In genomic region chr9:121500165-121500478, GRCh38 we compare ENCODE assay signal across 9 cellular contexts. TPM values are rescaled to one million over a fixed set of nuclear protein-coding genes. Genes with fewer than 3 reads are reported as not detected.
DNase-seq lines count a peak whose midpoint lies in the region; ATAC-seq, FAIRE-seq and TF ChIP-seq lines count a peak whose summit lies in the region.
"Had no signal": no experiment of that assay in that cellular context is flagged by ENCODE, and none has a peak within 500 bp of the region (broad histone marks: within the 10 kb centered on the region; RNA-seq: fewer than 3 reads in every experiment).

No MANE protein-coding gene starts in this region.

- H3K9ac ChIP-seq in MM.1S (ENCODE audit: low read length) (no peak overlapping the region), endodermal cell (ENCODE audit: extremely low read depth, low read length, poor library complexity, severe bottlenecking) (no peak overlapping the region)

- H3K27me3 Mint-ChIP-seq in endodermal cell (ENCODE audit: insufficient read depth) = peaks cover 89% of the 10 kb centered on the region
- H3K27me3 Mint-ChIP-seq in nephron (ENCODE audit: low read depth) = peaks cover 63% of the 10 kb centered on the region

- H3K36me3 ChIP-seq in MM.1S (replicated peaks; ENCODE audit: insufficient read depth, low read length) (no peaks in the 10 kb centered on the region), endodermal cell (ENCODE audit: control insufficient read depth, insufficient read depth, low read length) (no peaks in the 10 kb centered on the region)

- no peaks in the 10 kb centered on the region for H3K79me2 ChIP-seq in MM.1S (ENCODE audit: low read length)

- H3K4me1 Mint-ChIP-seq in endodermal cell (peaks cover 12% of the 10 kb centered on the region), nephron (peaks cover 30% of the 10 kb centered on the region)

- FAIRE-seq in GM19239 (lab: Jason Lieb, UNC) = no peak

- POLR2A ChIA-PET in AG04449 (lab: Yijun Ruan, JAX) = no interaction called here

- peak overlapping the region; percentile 96; the same call in 1 of the 2 replicates for H3K4me2 ChIP-seq in MM.1S (ENCODE audit: low read depth, low read length)

- CTCF ChIA-PET in AG04449 (lab: Yijun Ruan, JAX) = interaction anchor here (0.7 to 1.5 kb wide), 3 partner anchors 10 to 48 kb away, joined by 3 to 5 read pairs (median 4); no protein-coding TSS in a partner anchor

- H3K27ac ChIP-seq in MM.1S (ENCODE audit: low read length) (no peak overlapping the region), endodermal cell (ENCODE audit: low read depth, low read length) (no peak overlapping the region)

- H3K27me3 ChIP-seq in MM.1S (replicated peaks; ENCODE audit: insufficient read depth, low read length) = peaks cover 42% of the 10 kb centered on the region
- peaks cover 55% of the 10 kb centered on the region for H3K27me3 ChIP-seq in endodermal cell (ENCODE audit: control insufficient read depth, insufficient read depth, low read length, poor library complexity, severe bottlenecking)

- H3F3A ChIP-seq in MM.1S (ENCODE audit: insufficient read depth, low read length) = no peaks in the 10 kb centered on the region

- H3K4me1 ChIP-seq in MM.1S (ENCODE audit: low read length) (peaks cover 3% of the 10 kb centered on the region; the same call in 1 of the 2 replicates), endodermal cell (ENCODE audit: control insufficient read depth, insufficient read depth, low read length) (no peaks in the 10 kb centered on the region)

- no peak overlapping the region for H2AFZ ChIP-seq in MM.1S (ENCODE audit: low read length)

- H3K4me3 ChIP-seq in AG04449 (ENCODE audit: low read depth, low read length) = peak overlapping the region; percentile 49
- no peak overlapping the region for H3K4me3 ChIP-seq in MM.1S (ENCODE audit: low read length)
- peak overlapping the region; percentile 76 for H3K4me3 ChIP-seq in endodermal cell (ENCODE audit: low read length)

- H3K9me3 ChIP-seq in MM.1S (replicated peaks; ENCODE audit: insufficient read depth, low read length) = no peaks in the 10 kb centered on the region
- peaks cover 7% of the 10 kb centered on the region for H3K9me3 ChIP-seq in endodermal cell (ENCODE audit: control insufficient read depth, low read length)

- TF ChIP-seq CTCF in AG04449 (IDR thresholded peaks at IDR 0.05; ENCODE audit: insufficient read depth, low read length, missing control alignments) (no peak), MM.1S (IDR thresholded peaks at IDR 0.05; ENCODE audit: low read length) (no peak), endodermal cell (conservative IDR thresholded peaks at IDR 0.05) (no peak), nephron (IDR thresholded peaks at IDR 0.05; ENCODE audit: unreplicated experiment in 3 of 3) (no peak)

- H3K36me3 Mint-ChIP-seq in endodermal cell (ENCODE audit: low read depth) = no peaks in the 10 kb centered on the region
- peaks cover 4% of the 10 kb centered on the region for H3K36me3 Mint-ChIP-seq in nephron (ENCODE audit: low read depth)

- ATAC-seq in HG02759 (IDR thresholded peaks at IDR 0.05; ENCODE audit: unreplicated experiment) = no peak

- H4K20me1 ChIP-seq in MM.1S (ENCODE audit: insufficient read depth, low read length) = no peaks in the 10 kb centered on the region

- 18 to 25% methylated on average over 13 to 15 of the region's 15 CpGs for WGBS in endodermal cell (ENCODE audit: insufficient coverage in 1 of 2, insufficient read length in 1 of 2), 2 experiments

- DNase-seq in AG04449 (ENCODE audit: low read depth, low spot score) (no peak), MM.1S (no peak), endodermal cell (no peak), ecto neural progenitor cell (ENCODE audit: low spot score) (no peak), NCI-H187 (lab: John Stamatoyannopoulos, UW) (no peak), GM19239 (ENCODE audit: insufficient read length, low spot score) (no peak)
- DNase-seq: GF-D8 had no signal

- H3K9me3 Mint-ChIP-seq in endodermal cell (peaks cover 7% of the 10 kb centered on the region), nephron (peaks cover 3% of the 10 kb centered on the region)

- H3K4me3 Mint-ChIP-seq in endodermal cell (peak overlapping the region; percentile 64), nephron (peak overlapping the region; percentile 86 to 93 (median 86))

- no peaks in the 10 kb centered on the region for H3K9me2 ChIP-seq in MM.1S (replicated peaks; ENCODE audit: insufficient read depth, low read length)

- H3K27ac Mint-ChIP-seq in endodermal cell (no peak overlapping the region), nephron (peak overlapping the region in 2 of 3 experiments; percentile 37 to 57)

RNA-seq across cellular contexts. Expression of gene GGTA1, which starts 0.5 kb away (rescaled TPM):
- total RNA-seq in endodermal cell = not detected
- not detected for polyA plus RNA-seq in endodermal cell (2013, experiment 1 of 2)
- not detected for polyA plus RNA-seq in endodermal cell (2013, experiment 2 of 2)
